1 cellular context compared by ENCODE assay signal in genomic region chr10:32947586-32947985, GRCh38.
TF ChIP-seq lines count a peak whose summit lies in the region.

No MANE protein-coding gene starts in this region.

TF ChIP-seq in HepG2, 621 proteins besides CTCF, POLR2A, EP300 and RAD21 (continued from another document):
- TF ChIP-seq ATF4 (CRISPR knock-in tag; IDR thresholded peaks at IDR 0.05) (no peak), RFXANK (CRISPR knock-in tag; IDR thresholded peaks at IDR 0.05) (no peak)
TF ChIP-seq in HepG2: peak in this region for 1.
